Comparison of ENCODE assay signal across 15 cellular contexts in genomic region chr16:12543700-12544476, GRCh38.
DNase-seq lines count a peak whose midpoint lies in the region; ATAC-seq lines count a peak whose summit lies in the region.
"Had no signal": no experiment of that assay in that cellular context is flagged by ENCODE, and none has a peak within 500 bp of the region (broad histone marks: within the 10 kb centered on the region; RNA-seq: fewer than 3 reads in every experiment).

No MANE protein-coding gene starts in this region.

- H3K4me1 Mint-ChIP-seq in activated CD4-positive, alpha-beta T cell treated with anti-CD3 and anti-CD28 coated beads for 36 hours: peaks cover 62% of the 10 kb centered on the region
- H3K4me1 Mint-ChIP-seq in activated CD4-positive, alpha-beta memory T cell treated with anti-CD3 and anti-CD28 coated beads, Interleukin-2, amount 10 ng/mL, durations not matched to agents 7 days and 5 days: peaks cover 93% of the 10 kb centered on the region

- no peak overlapping the region for H3K4me3 Mint-ChIP-seq in activated CD4-positive, alpha-beta T cell treated with anti-CD3 and anti-CD28 coated beads for 36 hours
- H3K4me3 Mint-ChIP-seq in activated CD4-positive, alpha-beta memory T cell treated with anti-CD3 and anti-CD28 coated beads, Interleukin-2, amount 10 ng/mL, durations not matched to agents 7 days and 5 days: no peak overlapping the region
- H3K4me3 Mint-ChIP-seq: activated CD8-positive, alpha-beta T cell treated with anti-CD3 and anti-CD28 coated beads for 36 hours; activated T-cell treated with anti-CD3 and anti-CD28 coated beads, Interleukin-2, amount 50 U/mL, for 72 hours; type B pancreatic cell had no signal

- H3K36me3 Mint-ChIP-seq in activated CD4-positive, alpha-beta T cell treated with anti-CD3 and anti-CD28 coated beads for 36 hours (ENCODE audit: low read depth): peaks cover 4% of the 10 kb centered on the region
- H3K36me3 Mint-ChIP-seq in activated CD4-positive, alpha-beta memory T cell treated with anti-CD3 and anti-CD28 coated beads, Interleukin-2, amount 10 ng/mL, durations not matched to agents 7 days and 5 days (ENCODE audit: low read depth): peaks cover 46% of the 10 kb centered on the region
- H3K36me3 Mint-ChIP-seq: type B pancreatic cell had no signal

- CTCF ChIA-PET in activated CD4-positive, alpha-beta T cell treated with anti-CD3 and anti-CD28 coated beads for 36 hours (lab: Charles Lee): interaction anchor here (1.2 kb wide), 1 partner anchor 8 kb away, joined by 4 read pairs; no protein-coding TSS in a partner anchor
- CTCF ChIA-PET in activated CD4-positive, alpha-beta memory T cell treated with anti-CD3 and anti-CD28 coated beads, Interleukin-2, amount 10 ng/mL, durations not matched to agents 7 days and 5 days (lab: Charles Lee): interaction anchor here (0.6 kb wide), 1 partner anchor 1176 kb away, joined by 3 read pairs; no protein-coding TSS in a partner anchor

- ATAC-seq in activated CD4-positive, alpha-beta T cell treated with anti-CD3 and anti-CD28 coated beads for 36 hours: no peak
- ATAC-seq: activated CD8-positive, alpha-beta T cell treated with anti-CD3 and anti-CD28 coated beads for 36 hours; activated T-cell treated with anti-CD3 and anti-CD28 coated beads, Interleukin-2, amount 50 U/mL, for 72 hours; stimulated activated naive CD8-positive, alpha-beta T cell treated with anti-CD3 and anti-CD28 coated beads, Interleukin-15, Interleukin-2, amounts not matched to agents 100 U/mL and 50 U/mL, for 24 hours had no signal

- H3K27ac Mint-ChIP-seq in activated CD4-positive, alpha-beta T cell treated with anti-CD3 and anti-CD28 coated beads for 36 hours: peak overlapping the region; percentile 39
- peak overlapping the region; percentile 21 for H3K27ac Mint-ChIP-seq in activated CD4-positive, alpha-beta memory T cell treated with anti-CD3 and anti-CD28 coated beads, Interleukin-2, amount 10 ng/mL, durations not matched to agents 7 days and 5 days
- H3K27ac Mint-ChIP-seq: activated CD8-positive, alpha-beta T cell treated with anti-CD3 and anti-CD28 coated beads for 36 hours; activated T-cell treated with anti-CD3 and anti-CD28 coated beads, Interleukin-2, amount 50 U/mL, for 72 hours; type B pancreatic cell had no signal

- POLR2A ChIA-PET in activated CD4-positive, alpha-beta T cell treated with anti-CD3 and anti-CD28 coated beads for 36 hours (lab: Charles Lee): no interaction called here
- POLR2A ChIA-PET in activated CD4-positive, alpha-beta memory T cell treated with anti-CD3 and anti-CD28 coated beads, Interleukin-2, amount 10 ng/mL, durations not matched to agents 7 days and 5 days (lab: Charles Lee): interaction anchor here (13.5 kb wide), 1 partner anchor 7 kb away, joined by 132 read pairs; no protein-coding TSS in a partner anchor

- H3K9me3 Mint-ChIP-seq in activated CD4-positive, alpha-beta T cell treated with anti-CD3 and anti-CD28 coated beads for 36 hours (ENCODE audit: low read depth): no peaks in the 10 kb centered on the region
- no peaks in the 10 kb centered on the region for H3K9me3 Mint-ChIP-seq in activated CD4-positive, alpha-beta memory T cell treated with anti-CD3 and anti-CD28 coated beads, Interleukin-2, amount 10 ng/mL, durations not matched to agents 7 days and 5 days
- H3K9me3 Mint-ChIP-seq: activated CD8-positive, alpha-beta T cell treated with anti-CD3 and anti-CD28 coated beads for 36 hours; activated T-cell treated with anti-CD3 and anti-CD28 coated beads, Interleukin-2, amount 50 U/mL, for 72 hours; type B pancreatic cell had no signal

- intact Hi-C loops in activated CD4-positive, alpha-beta T cell treated with anti-CD3 and anti-CD28 coated beads for 36 hours (cut with DNase I, micrococcal nuclease): no loop called here

- H3K27me3 Mint-ChIP-seq in activated CD4-positive, alpha-beta T cell treated with anti-CD3 and anti-CD28 coated beads for 36 hours: no peaks in the 10 kb centered on the region
- no peaks in the 10 kb centered on the region for H3K27me3 Mint-ChIP-seq in activated CD4-positive, alpha-beta memory T cell treated with anti-CD3 and anti-CD28 coated beads, Interleukin-2, amount 10 ng/mL, durations not matched to agents 7 days and 5 days
- H3K27me3 Mint-ChIP-seq: activated CD8-positive, alpha-beta T cell treated with anti-CD3 and anti-CD28 coated beads for 36 hours; type B pancreatic cell had no signal

- DNase-seq in activated CD4-positive, alpha-beta T cell treated with anti-CD3 and anti-CD28 coated beads for 36 hours: no peak
- no peak for DNase-seq in activated CD4-positive, alpha-beta T cell treated with anti-CD3 and anti-CD28 coated beads for 1 hour
- no peak for DNase-seq in activated CD4-positive, alpha-beta memory T cell treated with anti-CD3 and anti-CD28 coated beads, Interleukin-2, amount 10 ng/mL, durations not matched to agents 7 days and 5 days
- DNase-seq in medulla oblongata (ENCODE audit: extremely low spot score): peak; percentile 66
- no peak for DNase-seq in NCI-H1048 (lab: John Stamatoyannopoulos, UW)
- DNase-seq in NAMALWA (ENCODE audit: low spot score): no peak
- no peak for DNase-seq in SHP77 (lab: John Stamatoyannopoulos, UW)
- no peak for DNase-seq in activated CD4-positive, CD25-positive, alpha-beta regulatory T cell treated with anti-CD3 and anti-CD28 coated beads, Interleukin-2, amount 50 U/mL, for 72 hours
- DNase-seq: NCI-H146; NCI-H226; SIG-M5; stimulated activated naive CD8-positive, alpha-beta T cell treated with anti-CD3 and anti-CD28 coated beads, Interleukin-15, Interleukin-2, amounts not matched to agents 100 U/mL and 50 U/mL, for 24 hours had no signal
